Comparison of ENCODE assay signal across 1 cellular context in the genomic region with DNA sequence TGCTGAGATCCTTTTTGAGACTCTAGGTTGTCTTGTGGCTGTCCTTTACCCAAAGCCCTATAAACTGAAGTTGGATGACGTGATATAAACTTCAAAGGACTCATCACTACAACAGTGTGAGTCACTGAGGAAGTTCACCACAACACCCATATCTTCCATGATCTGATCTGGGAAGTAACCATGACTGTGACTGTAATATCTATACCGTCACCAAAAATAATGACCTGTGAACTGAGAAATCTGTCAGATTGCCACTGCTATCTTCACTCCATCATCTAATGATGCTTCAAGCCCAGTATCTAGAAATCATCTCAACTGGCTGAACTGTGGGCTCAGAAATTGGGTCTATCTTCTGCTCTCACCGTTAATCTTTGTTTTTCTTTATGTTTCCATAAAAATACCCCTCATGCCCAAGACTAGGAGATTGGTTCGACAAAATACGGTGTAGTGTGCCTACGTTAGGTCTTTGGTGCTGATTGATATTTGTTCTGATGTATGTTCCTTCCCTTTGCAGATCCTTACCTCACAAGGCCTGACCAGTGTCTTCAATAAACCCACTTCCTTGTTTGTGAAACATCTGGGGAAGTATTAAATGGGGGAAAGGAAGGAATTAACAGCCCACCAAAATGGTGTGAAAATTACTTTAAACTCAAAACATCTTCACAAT.
TF ChIP-seq lines count a peak whose summit lies in the region.

No MANE protein-coding gene starts in this region.

TF ChIP-seq in K562, 482 proteins besides CTCF, POLR2A, EP300 and RAD21 (continued from another document and continues in another):
- TF ChIP-seq JUN (IDR thresholded peaks at IDR 0.05; ENCODE audit: borderline replicate concordance, low read depth, low read length) (peak; percentile 93), JUN (CRISPR knock-in tag; IDR thresholded peaks at IDR 0.05; ENCODE audit: borderline replicate concordance) (peak; percentile 73; the same call in 1 of the 2 replicates), ZNF76 (CRISPR knock-in tag; IDR thresholded peaks at IDR 0.05; ENCODE audit: borderline replicate concordance) (0 out of 2 replicates have a peak, but pooled peaks have one; percentile 8), CEBPB (tag; IDR thresholded peaks at IDR 0.05) (no peak), RBM39 (optimal IDR thresholded peaks at IDR 0.05; ENCODE audit: low read depth, low read length) (no peak), ZBED1 (IDR thresholded peaks at IDR 0.05) (no peak), BMI1 (IDR thresholded peaks at IDR 0.05; ENCODE audit: low read length) (no peak), PRMT5 (CRISPR knock-in tag; IDR thresholded peaks at IDR 0.05) (no peak), TEAD1 (CRISPR knock-in tag; IDR thresholded peaks at IDR 0.05) (peak in 1 of 2 experiments; percentile 5; a peak in 2 of 4 replicates), ZSCAN32 (CRISPR knock-in tag; IDR thresholded peaks at IDR 0.05) (no peak), JUND (IDR thresholded peaks at IDR 0.05; ENCODE audit: borderline replicate concordance, low read depth, low read length) (peak; percentile 90), JUND (tag; IDR thresholded peaks at IDR 0.05; ENCODE audit: borderline replicate concordance, low read depth, low read length) (peak; percentile 94), MEIS2 (IDR thresholded peaks at IDR 0.05; ENCODE audit: partially characterized antibody) (peak; percentile 62), ETS2 (tag; IDR thresholded peaks at IDR 0.05; ENCODE audit: borderline replicate concordance, poor library complexity, severe bottlenecking) (no peak), ZC3H11A (IDR thresholded peaks at IDR 0.05; ENCODE audit: low read depth, low read length) (no peak), KDM4B (IDR thresholded peaks at IDR 0.05; ENCODE audit: borderline replicate concordance in 2 of 2, low read depth in 1 of 2) (no peak), SMARCB1 (IDR thresholded peaks at IDR 0.05; ENCODE audit: insufficient read length, low read depth) (peak; percentile 29), ZNF143 (CRISPR knock-in tag; IDR thresholded peaks at IDR 0.05) (no peak), CREM (IDR thresholded peaks at IDR 0.05; ENCODE audit: low read depth) (peak; percentile 87), ZNF444 (CRISPR knock-in tag; IDR thresholded peaks at IDR 0.05) (no peak), BRF1 (IDR thresholded peaks at IDR 0.05; ENCODE audit: borderline replicate concordance, extremely low read depth, insufficient read length) (no peak), NFRKB (IDR thresholded peaks at IDR 0.05; ENCODE audit: low read depth) (0 out of 2 replicates have a peak, but pooled peaks have one; percentile 29), ZFP36 (IDR thresholded peaks at IDR 0.05; ENCODE audit: low read depth, low read length, partially characterized antibody) (no peak), SOX6 (IDR thresholded peaks at IDR 0.05) (0 out of 2 replicates have a peak, but pooled peaks have one; percentile 29), ZNF584 (CRISPR knock-in tag; IDR thresholded peaks at IDR 0.05; ENCODE audit: low read depth) (no peak), TRIM24 (IDR thresholded peaks at IDR 0.05) (peak; percentile 16 to 45; a peak in 1 of 4 replicates), SMARCE1 (IDR thresholded peaks at IDR 0.05) (peak; percentile 85), GATA2 (CRISPR knock-in tag; IDR thresholded peaks at IDR 0.05) (peak; percentile 64), DPF2 (IDR thresholded peaks at IDR 0.05) (peak; percentile 72), HNRNPK (IDR thresholded peaks at IDR 0.05; ENCODE audit: low read depth, low read length, poor library complexity, severe bottlenecking) (no peak), NEUROD1 (IDR thresholded peaks at IDR 0.05; ENCODE audit: borderline replicate concordance, low read depth, low read length, partially characterized antibody) (peak; percentile 16), TEAD4 (IDR thresholded peaks at IDR 0.05; ENCODE audit: low read length) (no peak; the same call in 1 of the 2 replicates), TEAD4 (CRISPR knock-in tag; IDR thresholded peaks at IDR 0.05; ENCODE audit: borderline replicate concordance) (no peak), TCF3 (CRISPR knock-in tag; IDR thresholded peaks at IDR 0.05) (no peak), SPI1 (IDR thresholded peaks at IDR 0.05; ENCODE audit: borderline replicate concordance, low read depth, low read length) (peak; percentile 77; the same call in 1 of the 2 replicates), TAF7 (tag; IDR thresholded peaks at IDR 0.05) (no peak)
- TF ChIP-seq, protein P1, sequence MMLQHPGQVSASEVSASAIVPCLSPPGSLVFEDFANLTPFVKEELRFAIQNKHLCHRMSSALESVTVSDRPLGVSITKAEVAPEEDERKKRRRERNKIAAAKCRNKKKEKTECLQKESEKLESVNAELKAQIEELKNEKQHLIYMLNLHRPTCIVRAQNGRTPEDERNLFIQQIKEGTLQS (IDR thresholded peaks at IDR 0.05) = peak; percentile 95
- TF ChIP-seq, protein P1 (CRISPR knock-in tag; conservative IDR thresholded peaks at IDR 0.05) = peak; percentile 17; the same call in 1 of the 2 replicates
- TF ChIP-seq, protein P2, sequence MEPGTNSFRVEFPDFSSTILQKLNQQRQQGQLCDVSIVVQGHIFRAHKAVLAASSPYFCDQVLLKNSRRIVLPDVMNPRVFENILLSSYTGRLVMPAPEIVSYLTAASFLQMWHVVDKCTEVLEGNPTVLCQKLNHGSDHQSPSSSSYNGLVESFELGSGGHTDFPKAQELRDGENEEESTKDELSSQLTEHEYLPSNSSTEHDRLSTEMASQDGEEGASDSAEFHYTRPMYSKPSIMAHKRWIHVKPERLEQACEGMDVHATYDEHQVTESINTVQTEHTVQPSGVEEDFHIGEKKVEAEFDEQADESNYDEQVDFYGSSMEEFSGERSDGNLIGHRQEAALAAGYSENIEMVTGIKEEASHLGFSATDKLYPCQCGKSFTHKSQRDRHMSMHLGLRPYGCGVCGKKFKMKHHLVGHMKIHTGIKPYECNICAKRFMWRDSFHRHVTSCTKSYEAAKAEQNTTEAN (CRISPR knock-in tag; IDR thresholded peaks at IDR 0.05) = 0 out of 2 replicates have a peak, but pooled peaks have one; percentile 44
- TF ChIP-seq, protein P3, sequence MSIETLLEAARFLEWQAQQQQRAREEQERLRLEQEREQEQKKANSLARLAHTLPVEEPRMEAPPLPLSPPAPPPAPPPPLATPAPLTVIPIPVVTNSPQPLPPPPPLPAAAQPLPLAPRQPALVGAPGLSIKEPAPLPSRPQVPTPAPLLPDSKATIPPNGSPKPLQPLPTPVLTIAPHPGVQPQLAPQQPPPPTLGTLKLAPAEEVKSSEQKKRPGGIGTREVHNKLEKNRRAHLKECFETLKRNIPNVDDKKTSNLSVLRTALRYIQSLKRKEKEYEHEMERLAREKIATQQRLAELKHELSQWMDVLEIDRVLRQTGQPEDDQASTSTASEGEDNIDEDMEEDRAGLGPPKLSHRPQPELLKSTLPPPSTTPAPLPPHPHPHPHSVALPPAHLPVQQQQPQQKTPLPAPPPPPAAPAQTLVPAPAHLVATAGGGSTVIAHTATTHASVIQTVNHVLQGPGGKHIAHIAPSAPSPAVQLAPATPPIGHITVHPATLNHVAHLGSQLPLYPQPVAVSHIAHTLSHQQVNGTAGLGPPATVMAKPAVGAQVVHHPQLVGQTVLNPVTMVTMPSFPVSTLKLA (conservative IDR thresholded peaks at IDR 0.05) = 0 out of 4 replicates have a peak, but pooled peaks of 1 of the 2 experiments have one; percentile 30
- TF ChIP-seq, protein P4, sequence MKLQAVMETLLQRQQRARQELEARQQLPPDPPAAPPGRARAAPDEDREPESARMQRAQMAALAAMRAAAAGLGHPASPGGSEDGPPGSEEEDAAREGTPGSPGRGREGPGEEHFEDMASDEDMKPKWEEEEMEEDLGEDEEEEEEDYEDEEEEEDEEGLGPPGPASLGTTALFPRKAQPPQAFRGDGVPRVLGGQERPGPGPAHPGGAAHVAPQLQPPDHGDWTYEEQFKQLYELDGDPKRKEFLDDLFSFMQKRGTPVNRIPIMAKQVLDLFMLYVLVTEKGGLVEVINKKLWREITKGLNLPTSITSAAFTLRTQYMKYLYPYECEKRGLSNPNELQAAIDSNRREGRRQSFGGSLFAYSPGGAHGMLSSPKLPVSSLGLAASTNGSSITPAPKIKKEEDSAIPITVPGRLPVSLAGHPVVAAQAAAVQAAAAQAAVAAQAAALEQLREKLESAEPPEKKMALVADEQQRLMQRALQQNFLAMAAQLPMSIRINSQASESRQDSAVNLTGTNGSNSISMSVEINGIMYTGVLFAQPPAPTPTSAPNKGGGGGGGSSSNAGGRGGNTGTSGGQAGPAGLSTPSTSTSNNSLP (IDR thresholded peaks at IDR 0.05; ENCODE audit: borderline replicate concordance, low read depth, low read length) = 0 out of 2 replicates have a peak, but pooled peaks have one; percentile 51
- TF ChIP-seq, protein P5, sequence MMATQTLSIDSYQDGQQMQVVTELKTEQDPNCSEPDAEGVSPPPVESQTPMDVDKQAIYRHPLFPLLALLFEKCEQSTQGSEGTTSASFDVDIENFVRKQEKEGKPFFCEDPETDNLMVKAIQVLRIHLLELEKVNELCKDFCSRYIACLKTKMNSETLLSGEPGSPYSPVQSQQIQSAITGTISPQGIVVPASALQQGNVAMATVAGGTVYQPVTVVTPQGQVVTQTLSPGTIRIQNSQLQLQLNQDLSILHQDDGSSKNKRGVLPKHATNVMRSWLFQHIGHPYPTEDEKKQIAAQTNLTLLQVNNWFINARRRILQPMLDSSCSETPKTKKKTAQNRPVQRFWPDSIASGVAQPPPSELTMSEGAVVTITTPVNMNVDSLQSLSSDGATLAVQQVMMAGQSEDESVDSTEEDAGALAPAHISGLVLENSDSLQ (IDR thresholded peaks at IDR 0.05) = 0 out of 2 replicates have a peak, but pooled peaks have one; percentile 23
- TF ChIP-seq, protein P6, sequence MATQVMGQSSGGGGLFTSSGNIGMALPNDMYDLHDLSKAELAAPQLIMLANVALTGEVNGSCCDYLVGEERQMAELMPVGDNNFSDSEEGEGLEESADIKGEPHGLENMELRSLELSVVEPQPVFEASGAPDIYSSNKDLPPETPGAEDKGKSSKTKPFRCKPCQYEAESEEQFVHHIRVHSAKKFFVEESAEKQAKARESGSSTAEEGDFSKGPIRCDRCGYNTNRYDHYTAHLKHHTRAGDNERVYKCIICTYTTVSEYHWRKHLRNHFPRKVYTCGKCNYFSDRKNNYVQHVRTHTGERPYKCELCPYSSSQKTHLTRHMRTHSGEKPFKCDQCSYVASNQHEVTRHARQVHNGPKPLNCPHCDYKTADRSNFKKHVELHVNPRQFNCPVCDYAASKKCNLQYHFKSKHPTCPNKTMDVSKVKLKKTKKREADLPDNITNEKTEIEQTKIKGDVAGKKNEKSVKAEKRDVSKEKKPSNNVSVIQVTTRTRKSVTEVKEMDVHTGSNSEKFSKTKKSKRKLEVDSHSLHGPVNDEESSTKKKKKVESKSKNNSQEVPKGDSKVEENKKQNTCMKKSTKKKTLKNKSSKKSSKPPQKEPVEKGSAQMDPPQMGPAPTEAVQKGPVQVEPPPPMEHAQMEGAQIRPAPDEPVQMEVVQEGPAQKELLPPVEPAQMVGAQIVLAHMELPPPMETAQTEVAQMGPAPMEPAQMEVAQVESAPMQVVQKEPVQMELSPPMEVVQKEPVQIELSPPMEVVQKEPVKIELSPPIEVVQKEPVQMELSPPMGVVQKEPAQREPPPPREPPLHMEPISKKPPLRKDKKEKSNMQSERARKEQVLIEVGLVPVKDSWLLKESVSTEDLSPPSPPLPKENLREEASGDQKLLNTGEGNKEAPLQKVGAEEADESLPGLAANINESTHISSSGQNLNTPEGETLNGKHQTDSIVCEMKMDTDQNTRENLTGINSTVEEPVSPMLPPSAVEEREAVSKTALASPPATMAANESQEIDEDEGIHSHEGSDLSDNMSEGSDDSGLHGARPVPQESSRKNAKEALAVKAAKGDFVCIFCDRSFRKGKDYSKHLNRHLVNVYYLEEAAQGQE (CRISPR knock-in tag; IDR thresholded peaks at IDR 0.05; ENCODE audit: low read depth) = no peak
- TF ChIP-seq, protein P7, sequence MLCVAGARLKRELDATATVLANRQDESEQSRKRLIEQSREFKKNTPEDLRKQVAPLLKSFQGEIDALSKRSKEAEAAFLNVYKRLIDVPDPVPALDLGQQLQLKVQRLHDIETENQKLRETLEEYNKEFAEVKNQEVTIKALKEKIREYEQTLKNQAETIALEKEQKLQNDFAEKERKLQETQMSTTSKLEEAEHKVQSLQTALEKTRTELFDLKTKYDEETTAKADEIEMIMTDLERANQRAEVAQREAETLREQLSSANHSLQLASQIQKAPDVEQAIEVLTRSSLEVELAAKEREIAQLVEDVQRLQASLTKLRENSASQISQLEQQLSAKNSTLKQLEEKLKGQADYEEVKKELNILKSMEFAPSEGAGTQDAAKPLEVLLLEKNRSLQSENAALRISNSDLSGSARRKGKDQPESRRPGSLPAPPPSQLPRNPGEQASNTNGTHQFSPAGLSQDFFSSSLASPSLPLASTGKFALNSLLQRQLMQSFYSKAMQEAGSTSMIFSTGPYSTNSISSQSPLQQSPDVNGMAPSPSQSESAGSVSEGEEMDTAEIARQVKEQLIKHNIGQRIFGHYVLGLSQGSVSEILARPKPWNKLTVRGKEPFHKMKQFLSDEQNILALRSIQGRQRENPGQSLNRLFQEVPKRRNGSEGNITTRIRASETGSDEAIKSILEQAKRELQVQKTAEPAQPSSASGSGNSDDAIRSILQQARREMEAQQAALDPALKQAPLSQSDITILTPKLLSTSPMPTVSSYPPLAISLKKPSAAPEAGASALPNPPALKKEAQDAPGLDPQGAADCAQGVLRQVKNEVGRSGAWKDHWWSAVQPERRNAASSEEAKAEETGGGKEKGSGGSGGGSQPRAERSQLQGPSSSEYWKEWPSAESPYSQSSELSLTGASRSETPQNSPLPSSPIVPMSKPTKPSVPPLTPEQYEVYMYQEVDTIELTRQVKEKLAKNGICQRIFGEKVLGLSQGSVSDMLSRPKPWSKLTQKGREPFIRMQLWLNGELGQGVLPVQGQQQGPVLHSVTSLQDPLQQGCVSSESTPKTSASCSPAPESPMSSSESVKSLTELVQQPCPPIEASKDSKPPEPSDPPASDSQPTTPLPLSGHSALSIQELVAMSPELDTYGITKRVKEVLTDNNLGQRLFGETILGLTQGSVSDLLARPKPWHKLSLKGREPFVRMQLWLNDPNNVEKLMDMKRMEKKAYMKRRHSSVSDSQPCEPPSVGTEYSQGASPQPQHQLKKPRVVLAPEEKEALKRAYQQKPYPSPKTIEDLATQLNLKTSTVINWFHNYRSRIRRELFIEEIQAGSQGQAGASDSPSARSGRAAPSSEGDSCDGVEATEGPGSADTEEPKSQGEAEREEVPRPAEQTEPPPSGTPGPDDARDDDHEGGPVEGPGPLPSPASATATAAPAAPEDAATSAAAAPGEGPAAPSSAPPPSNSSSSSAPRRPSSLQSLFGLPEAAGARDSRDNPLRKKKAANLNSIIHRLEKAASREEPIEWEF (CRISPR knock-in tag; IDR thresholded peaks at IDR 0.05) = no peak
